ENCODE assay signal across 10 cellular contexts in genomic region chr2:172173307-172173706, GRCh38.
DNase-seq lines count a peak whose midpoint lies in the region; ATAC-seq and TF ChIP-seq lines count a peak whose summit lies in the region.
"Had no signal": no experiment of that assay in that cellular context is flagged by ENCODE, and none has a peak within 500 bp of the region (broad histone marks: within the 10 kb centered on the region; RNA-seq: fewer than 3 reads in every experiment).

No MANE protein-coding gene starts in this region.

- TF ChIP-seq CTCF in CD4-positive, alpha-beta T cell (IDR thresholded peaks at IDR 0.05): no peak
- TF ChIP-seq CTCF in H9 (conservative IDR thresholded peaks at IDR 0.05) (no peak), Peyer's patch (IDR thresholded peaks at IDR 0.05) (no peak)

- H2BK5ac ChIP-seq in H9 (ENCODE audit: insufficient read length, low read length) (no peak overlapping the region), mesendoderm (ENCODE audit: low read length) (no peak overlapping the region), neuronal stem cell (ENCODE audit: low read length) (no peak overlapping the region)

- H4K8ac ChIP-seq in H9 (replicated peaks; ENCODE audit: insufficient read length, low read depth, low read length) (no peak overlapping the region), mesendoderm (ENCODE audit: low read depth, low read length) (no peak overlapping the region), neuronal stem cell (ENCODE audit: low read depth, low read length) (no peak overlapping the region)

- H3T11ph ChIP-seq in H9 (ENCODE audit: low read length): no peak overlapping the region

- no peak overlapping the region for H3K27ac Mint-ChIP-seq in CD4-positive, alpha-beta T cell
- H3K27ac Mint-ChIP-seq in H9: no peak overlapping the region; a peak in 1 of 7 replicates
- H3K27ac Mint-ChIP-seq in activated naive CD8-positive, alpha-beta T cell treated with anti-CD3 and anti-CD28 coated beads, Interleukin-2, amount 50 U/mL, for 24 hours: no peak overlapping the region

- no peaks in the 10 kb centered on the region for H3K9me3 ChIP-seq in CD4-positive, alpha-beta T cell (ENCODE audit: control insufficient read depth, low read length)
- H3K9me3 ChIP-seq in H9 (ENCODE audit: control insufficient read depth, low read depth, low read length) (no peaks in the 10 kb centered on the region), neuronal stem cell (replicated peaks in 1 of 2; ENCODE audit: control insufficient read depth in 2 of 2, insufficient read depth in 1 of 2, low read depth in 1 of 2, low read length in 2 of 2) (no peaks in the 10 kb centered on the region), Peyer's patch (no peaks in the 10 kb centered on the region)
- H3K9me3 ChIP-seq: right lobe of liver had no signal

- H2AFZ ChIP-seq in H9 (ENCODE audit: low read length): no peak overlapping the region
- no peak overlapping the region for H2AFZ ChIP-seq in neuronal stem cell (ENCODE audit: low read length)

- H2AK5ac ChIP-seq in H9 (ENCODE audit: insufficient read length, low read length) (no peak overlapping the region), mesendoderm (ENCODE audit: low read length) (no peak overlapping the region), neuronal stem cell (ENCODE audit: low read depth, low read length) (no peak overlapping the region)

- H3K4me2 ChIP-seq in H9 (ENCODE audit: insufficient read depth, insufficient read length, low read length): peak overlapping the region; percentile 73
- no peak overlapping the region for H3K4me2 ChIP-seq in mesendoderm (ENCODE audit: low read length)
- no peak overlapping the region for H3K4me2 ChIP-seq in neuronal stem cell (ENCODE audit: insufficient read depth, low read length, poor library complexity, severe bottlenecking)

- H4K5ac ChIP-seq in H9 (ENCODE audit: insufficient read length, low read depth, low read length): no peak overlapping the region
- no peak overlapping the region for H4K5ac ChIP-seq in mesendoderm (ENCODE audit: low read length)

- no peaks in the 10 kb centered on the region for H3K27me3 Mint-ChIP-seq in CD4-positive, alpha-beta T cell
- peaks cover 15% of the 10 kb centered on the region for H3K27me3 Mint-ChIP-seq in H9 (ENCODE audit: low read depth)
- H3K27me3 Mint-ChIP-seq in activated naive CD8-positive, alpha-beta T cell treated with anti-CD3 and anti-CD28 coated beads, Interleukin-2, amount 50 U/mL, for 24 hours: peaks cover 19% of the 10 kb centered on the region

- H2BK12ac ChIP-seq in H9 (ENCODE audit: insufficient read length, low read depth, low read length): no peak overlapping the region
- no peak overlapping the region for H2BK12ac ChIP-seq in neuronal stem cell (ENCODE audit: low read length)

- peaks cover 7% of the 10 kb centered on the region for H3K23me2 ChIP-seq in H9 (ENCODE audit: insufficient read length, low read depth, low read length, poor library complexity, severe bottlenecking)

- H3K79me2 ChIP-seq in H9 (ENCODE audit: insufficient read depth, low read length) (no peaks in the 10 kb centered on the region), mesendoderm (ENCODE audit: control insufficient read depth, insufficient read depth, low read length) (no peaks in the 10 kb centered on the region)

- WGBS in H9 (ENCODE audit: extremely low coverage, insufficient read length, low lambda C conversion rate): no CpG with 5 or more reads among the region's 8 CpGs
- WGBS in mesendoderm (ENCODE audit: extremely low coverage, insufficient coverage, low lambda C conversion rate): no CpG with 5 or more reads among the region's 8 CpGs
- no CpG with 5 or more reads among the region's 8 CpGs for WGBS in neuronal stem cell (ENCODE audit: extremely low coverage in 2 of 2, insufficient read length in 2 of 2, insufficient replicate concordance in 1 of 2), 2 donors

- H3K56ac ChIP-seq in H9 (ENCODE audit: insufficient read length, low read depth, low read length) (no peak overlapping the region), mesendoderm (ENCODE audit: low read length) (no peak overlapping the region)

- intact Hi-C loops in CD4-positive, alpha-beta T cell (cut with DNase I, micrococcal nuclease): loop anchor here (2.0 to 10.0 kb wide), 5 partner anchors 309 to 759 kb away; no protein-coding TSS in a partner anchor

- no peak overlapping the region for H3K14ac ChIP-seq in H9 (ENCODE audit: insufficient read depth, low read length)
- no peak overlapping the region for H3K14ac ChIP-seq in neuronal stem cell (ENCODE audit: low read length)

- no peak overlapping the region for H3K4ac ChIP-seq in H9 (ENCODE audit: low read depth, low read length)
- H3K4ac ChIP-seq in mesendoderm (ENCODE audit: low read depth, low read length): no peak overlapping the region
- H3K4ac ChIP-seq in neuronal stem cell (ENCODE audit: low read length): no peak overlapping the region

- H3K4me1 ChIP-seq in H9 (ENCODE audit: insufficient read depth, low read length) (no peaks in the 10 kb centered on the region), mesendoderm (ENCODE audit: control insufficient read depth, low read depth, low read length) (no peaks in the 10 kb centered on the region), neuronal stem cell (ENCODE audit: control insufficient read depth in 2 of 2, insufficient read depth in 1 of 2, low read depth in 1 of 2, low read length in 2 of 2) (no peaks in the 10 kb centered on the region), Peyer's patch (peaks cover 0 to 18% (median 0%) of the 10 kb centered on the region in 4 donors)
- H3K4me1 ChIP-seq: right lobe of liver had no signal

- no peak overlapping the region for H2BK20ac ChIP-seq in H9 (ENCODE audit: low read depth, low read length, poor library complexity, severe bottlenecking)

- no peak for TF ChIP-seq POLR2A in Peyer's patch (IDR thresholded peaks at IDR 0.05)

- CTCF ChIA-PET in CD4-positive, alpha-beta T cell (lab: Charles Lee): interaction anchor here (1.5 to 2.0 kb wide), 4 partner anchors 289 to 303 kb away, joined by 3 to 12 read pairs (median 6); no protein-coding TSS in a partner anchor

- H3K36me3 ChIP-seq in mesendoderm (ENCODE audit: control insufficient read depth, insufficient read depth, low read length) (no peaks in the 10 kb centered on the region), neuronal stem cell (replicated peaks in 1 of 2; ENCODE audit: control insufficient read depth in 2 of 2, insufficient read depth in 2 of 2, low read length in 2 of 2) (no peaks in the 10 kb centered on the region), Peyer's patch (no peaks in the 10 kb centered on the region)
- H3K36me3 ChIP-seq: right lobe of liver had no signal

- H3K4me1 Mint-ChIP-seq in CD4-positive, alpha-beta T cell (ENCODE audit: low read depth): peaks cover 3% of the 10 kb centered on the region
- peaks cover 16 to 17% of the 10 kb centered on the region in 2 experiments for H3K4me1 Mint-ChIP-seq in H9
- peaks cover 4% of the 10 kb centered on the region for H3K4me1 Mint-ChIP-seq in activated naive CD8-positive, alpha-beta T cell treated with anti-CD3 and anti-CD28 coated beads, Interleukin-2, amount 50 U/mL, for 24 hours

- H2BK120ac ChIP-seq in H9 (ENCODE audit: low read depth, low read length, poor library complexity, severe bottlenecking) (no peak overlapping the region), mesendoderm (ENCODE audit: low read depth, low read length) (no peak overlapping the region), neuronal stem cell (ENCODE audit: low read depth, low read length) (no peak overlapping the region)

- no peak overlapping the region for H3K23ac ChIP-seq in H9 (ENCODE audit: insufficient read length, low read depth, low read length)
- peak overlapping the region; percentile 24 for H3K23ac ChIP-seq in mesendoderm (ENCODE audit: low read length)
- H3K23ac ChIP-seq in neuronal stem cell (ENCODE audit: low read depth, low read length, poor library complexity): no peak overlapping the region

- H3K18ac ChIP-seq in H9 (ENCODE audit: insufficient read length, low read depth, low read length): no peak overlapping the region
- no peak overlapping the region for H3K18ac ChIP-seq in mesendoderm (ENCODE audit: low read length)
- no peak overlapping the region for H3K18ac ChIP-seq in neuronal stem cell (ENCODE audit: low read length)

- no peak for DNase-seq in CD4-positive, alpha-beta T cell
- DNase-seq in H9 (no peak), mesendoderm (peak; percentile 13), neuronal stem cell (ENCODE audit: low spot score) (no peak), NCI-H2196 (lab: John Stamatoyannopoulos, UW; ENCODE audit: unreplicated experiment) (no peak), Peyer's patch (no peak)
- no peak for DNase-seq in activated naive CD8-positive, alpha-beta T cell treated with anti-CD3 and anti-CD28 coated beads, Interleukin-2, amount 50 U/mL, for 24 hours

- H3K4me3 ChIP-seq in mesendoderm (ENCODE audit: low read length): no peak overlapping the region
- H3K4me3 ChIP-seq in neuronal stem cell (ENCODE audit: low read length in 2 of 2): no peak overlapping the region
- H3K4me3 ChIP-seq in Peyer's patch: no peak overlapping the region
- H3K4me3 ChIP-seq: GM12878 had no signal

- no peaks in the 10 kb centered on the region for H3K36me3 Mint-ChIP-seq in CD4-positive, alpha-beta T cell (ENCODE audit: low read depth)
- H3K36me3 Mint-ChIP-seq in H9 (ENCODE audit: insufficient read depth in 1 of 3, low read depth in 3 of 3): peaks cover 0 to 8% (median 0%) of the 10 kb centered on the region in 3 experiments; a peak in 4 of 7 replicates
- no peaks in the 10 kb centered on the region for H3K36me3 Mint-ChIP-seq in activated naive CD8-positive, alpha-beta T cell treated with anti-CD3 and anti-CD28 coated beads, Interleukin-2, amount 50 U/mL, for 24 hours (ENCODE audit: low read depth)

- no peak overlapping the region for H4K91ac ChIP-seq in H9 (ENCODE audit: insufficient read length, low read depth, low read length)
- no peak overlapping the region for H4K91ac ChIP-seq in neuronal stem cell (ENCODE audit: low read depth, low read length, poor library complexity)

- H3K9ac ChIP-seq in H9 (ENCODE audit: extremely low read depth, insufficient read length, low read length) (no peak overlapping the region), mesendoderm (ENCODE audit: low read length) (no peak overlapping the region), neuronal stem cell (ENCODE audit: low read depth, low read length, poor library complexity) (no peak overlapping the region)

- no peaks in the 10 kb centered on the region for H3K27me3 ChIP-seq in CD4-positive, alpha-beta T cell (ENCODE audit: control insufficient read depth, insufficient read depth, low read length)
- no peaks in the 10 kb centered on the region for H3K27me3 ChIP-seq in H9 (ENCODE audit: insufficient read depth, low read length)
- H3K27me3 ChIP-seq in mesendoderm (ENCODE audit: insufficient read depth, low read length, poor library complexity): no peaks in the 10 kb centered on the region
- H3K27me3 ChIP-seq in neuronal stem cell (ENCODE audit: control insufficient read depth in 3 of 3, insufficient read depth in 3 of 3, low read depth in 1 of 3, low read length in 3 of 3): peaks cover 0 to 35% (median 2%) of the 10 kb centered on the region in 3 experiments
- H3K27me3 ChIP-seq in Peyer's patch: no peaks in the 10 kb centered on the region
- H3K27me3 ChIP-seq: right lobe of liver had no signal

- no peaks in the 10 kb centered on the region for H3K9me3 Mint-ChIP-seq in CD4-positive, alpha-beta T cell
- peaks cover 0 to 7% of the 10 kb centered on the region in 2 experiments; a peak in 3 of 5 replicates for H3K9me3 Mint-ChIP-seq in H9
- H3K9me3 Mint-ChIP-seq in activated naive CD8-positive, alpha-beta T cell treated with anti-CD3 and anti-CD28 coated beads, Interleukin-2, amount 50 U/mL, for 24 hours: no peaks in the 10 kb centered on the region

- no peak overlapping the region for H3K27ac ChIP-seq in CD4-positive, alpha-beta T cell (ENCODE audit: low read depth, low read length)
- H3K27ac ChIP-seq in H9 (ENCODE audit: insufficient read length, low read depth, low read length) (no peak overlapping the region), mesendoderm (ENCODE audit: low read depth, low read length) (no peak overlapping the region), neuronal stem cell (replicated peaks; ENCODE audit: low read length) (no peak overlapping the region), Peyer's patch (no peak overlapping the region)
- H3K27ac ChIP-seq: right lobe of liver had no signal

- no peak for ATAC-seq in CD4-positive, alpha-beta T cell (ENCODE audit: poor library complexity)
- no peak for ATAC-seq in activated naive CD8-positive, alpha-beta T cell treated with anti-CD3 and anti-CD28 coated beads, Interleukin-2, amount 50 U/mL, for 24 hours
- ATAC-seq in GM21786 (IDR thresholded peaks at IDR 0.05; ENCODE audit: unreplicated experiment): no peak

- no peak overlapping the region for H2BK15ac ChIP-seq in H9 (ENCODE audit: low read depth, low read length)
- no peak overlapping the region for H2BK15ac ChIP-seq in mesendoderm (replicated peaks; ENCODE audit: low read depth)
- no peak overlapping the region for H2BK15ac ChIP-seq in neuronal stem cell (ENCODE audit: low read length)

- H3K4me3 Mint-ChIP-seq in CD4-positive, alpha-beta T cell: peak overlapping the region; percentile 74
- peak overlapping the region; percentile 41 to 73 for H3K4me3 Mint-ChIP-seq in H9
- peak overlapping the region; percentile 42 for H3K4me3 Mint-ChIP-seq in activated naive CD8-positive, alpha-beta T cell treated with anti-CD3 and anti-CD28 coated beads, Interleukin-2, amount 50 U/mL, for 24 hours

- no peaks in the 10 kb centered on the region for H4K20me1 ChIP-seq in H9 (ENCODE audit: control insufficient read depth, insufficient read depth, insufficient read length)

- no peaks in the 10 kb centered on the region for H3K79me1 ChIP-seq in H9 (ENCODE audit: insufficient read depth, low read depth, low read length, poor library complexity, severe bottlenecking)
- H3K79me1 ChIP-seq in mesendoderm (ENCODE audit: low read length): no peaks in the 10 kb centered on the region
- no peaks in the 10 kb centered on the region for H3K79me1 ChIP-seq in neuronal stem cell (ENCODE audit: low read depth, low read length)

- POLR2A ChIA-PET in CD4-positive, alpha-beta T cell (lab: Charles Lee): interaction anchor here (4.3 kb wide), 1 partner anchor 288 kb away, joined by 22 read pairs; no protein-coding TSS in a partner anchor
